Comparison of ENCODE assay signal across 9 cellular contexts in genomic region chrX:151753313-151754041, GRCh38. TPM values are rescaled to one million over a fixed set of nuclear protein-coding genes. Genes with fewer than 3 reads are reported as not detected.
DNase-seq lines count a peak whose midpoint lies in the region; ATAC-seq and TF ChIP-seq lines count a peak whose summit lies in the region.
"Had no signal": no experiment of that assay in that cellular context is flagged by ENCODE, and none has a peak within 500 bp of the region (broad histone marks: within the 10 kb centered on the region; RNA-seq: fewer than 3 reads in every experiment).

No MANE protein-coding gene starts in this region.

- no peaks in the 10 kb centered on the region for H3K79me2 ChIP-seq in OCI-LY1 (ENCODE audit: insufficient read depth, low read length)

- H3K9me2 ChIP-seq in OCI-LY1 (ENCODE audit: low read depth, low read length) = no peaks in the 10 kb centered on the region

- H4K20me1 ChIP-seq in OCI-LY1 (ENCODE audit: insufficient read depth, low read length) = no peaks in the 10 kb centered on the region

- no peaks in the 10 kb centered on the region for H3K4me1 ChIP-seq in OCI-LY1 (ENCODE audit: insufficient read depth, low read length, severe bottlenecking)

- H3K9me3 ChIP-seq in OCI-LY1 (ENCODE audit: low read length) = no peaks in the 10 kb centered on the region

- no peak overlapping the region for H3K9ac ChIP-seq in OCI-LY1 (ENCODE audit: low read length)

- DNase-seq in COLO829 (ENCODE audit: low spot score) = peak; percentile 62
- DNase-seq in coronary artery (ENCODE audit: low spot score) = no peak
- DNase-seq in lung microvascular endothelial cell (ENCODE audit: low read depth in 2 of 2) = peak; percentile 55 to 71

- H3F3A ChIP-seq in OCI-LY1 (ENCODE audit: insufficient read depth, low read length) = no peaks in the 10 kb centered on the region

- no peak overlapping the region for H2AFZ ChIP-seq in OCI-LY1 (ENCODE audit: low read length)

- H3K36me3 ChIP-seq in OCI-LY1 (ENCODE audit: insufficient read depth, low read length) = no peaks in the 10 kb centered on the region

- H3K27ac ChIP-seq in OCI-LY1 (ENCODE audit: low read depth, low read length, poor library complexity, severe bottlenecking) (no peak overlapping the region), coronary artery (no peak overlapping the region)

- ATAC-seq in GM18519 (IDR thresholded peaks at IDR 0.05; ENCODE audit: low FRiP score, unreplicated experiment) (peak; percentile 65), HG03159 (IDR thresholded peaks at IDR 0.05; ENCODE audit: unreplicated experiment) (peak; percentile 96), GM19452 (IDR thresholded peaks at IDR 0.05; ENCODE audit: unreplicated experiment) (no peak), HG02970 (IDR thresholded peaks at IDR 0.05; ENCODE audit: low FRiP score, unreplicated experiment) (no peak)

- H3K4me2 ChIP-seq in OCI-LY1 (ENCODE audit: low read length) = no peak overlapping the region

- no peak overlapping the region for H3K4me3 ChIP-seq in OCI-LY1 (ENCODE audit: low read depth, low read length, poor library complexity, severe bottlenecking)
- no peak overlapping the region for H3K4me3 ChIP-seq in coronary artery

- TF ChIP-seq CTCF in OCI-LY1 (IDR thresholded peaks at IDR 0.05; ENCODE audit: low read length) (peak; percentile 57), coronary artery (IDR thresholded peaks at IDR 0.05) (peak; percentile 19)

- no peaks in the 10 kb centered on the region for H3K27me3 ChIP-seq in OCI-LY1 (ENCODE audit: insufficient read depth, low read length)

RNA-seq across cellular contexts. Expression of gene CNGA2, which starts 18.9 kb away (rescaled TPM):
- not detected in 2 replicates for total RNA-seq in lung microvascular endothelial cell
- total RNA-seq: mononuclear cell had no signal

RNA-seq across cellular contexts. Expression of gene FATE1, which starts 37.6 kb away (rescaled TPM):
- total RNA-seq in lung microvascular endothelial cell = not detected in 2 replicates
- total RNA-seq: mononuclear cell had no signal

RNA-seq across cellular contexts. Expression of gene PRRG3, which starts 58.2 kb away (rescaled TPM):
- not detected in 2 replicates for total RNA-seq in lung microvascular endothelial cell
- total RNA-seq: mononuclear cell had no signal

Comparison
In these comparisons a context has a peak if more than half of its experiments do, and no peak if none do; other contexts are left out.
1. ATAC-seq: peak in GM18519 (single experiment) and HG03159 (single experiment); none in GM19452 (single experiment) and HG02970 (single experiment).